Comparison of ENCODE assay signal across 22 cellular contexts in the genomic region with DNA sequence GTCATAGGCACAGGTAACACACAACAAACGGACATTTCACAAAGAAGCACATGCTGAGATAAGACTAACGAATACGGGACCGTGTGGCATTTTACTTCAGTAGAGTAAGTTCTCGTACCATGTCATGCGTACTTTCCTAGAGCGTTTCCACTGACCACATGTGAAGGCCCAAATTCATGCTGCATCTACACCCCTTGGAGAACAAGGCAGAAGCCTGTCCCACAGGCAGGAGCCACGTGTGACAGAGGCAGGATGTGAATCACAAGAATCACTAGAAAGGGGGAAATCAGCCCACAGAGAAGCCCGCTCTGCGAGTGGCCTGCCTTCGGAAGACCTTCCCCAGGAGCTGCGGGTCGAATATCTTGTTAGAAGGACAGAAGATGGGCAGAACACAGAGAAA. TPM values are rescaled to one million over a fixed set of nuclear protein-coding genes. Genes with fewer than 3 reads are reported as not detected.
"Had no signal": no experiment of that assay in that cellular context is flagged by ENCODE, and none has a peak within 500 bp of the region (broad histone marks: within the 10 kb centered on the region; RNA-seq: fewer than 3 reads in every experiment).

No MANE protein-coding gene starts in this region.

- H3K4me1 ChIP-seq: pancreas, tibial artery, uterus had no signal

- ATAC-seq: activated T-cell treated with anti-CD3 and anti-CD28 coated beads, Interleukin-2, amount 50 U/mL, for 4 hours; left lobe of liver; natural killer cell; sciatic nerve; SK-N-SH treated with all-trans-retinoic acid at 6 μM for 48 hours; T-cell had no signal

- H3K4me3 ChIP-seq: cardiac muscle cell, lung, pancreas, tibial artery, uterus had no signal

- DNase-seq: activated CD4-positive, alpha-beta T cell treated with anti-CD3 and anti-CD28 coated beads, Interleukin-2, amount 50 U/mL, for 1 hour; activated naive CD4-positive, alpha-beta T cell treated with anti-CD3 and anti-CD28 coated beads, Interleukin-2, amount 50 U/mL, for 16 hours; activated T-cell treated with anti-CD3 and anti-CD28 coated beads, Interleukin-2, amount 50 U/mL, for 4 hours; effector memory CD4-positive, alpha-beta T cell; hypothalamus; kidney; natural killer cell; pancreas; stimulated activated CD4-positive, alpha-beta T cell treated with anti-CD3 and anti-CD28 coated beads, Interleukin-4, amount 100 ng/mL, for 4 hours; stimulated activated naive CD4-positive, alpha-beta T cell; T-cell; tibial artery; uterus had no signal

- H3K27me3 ChIP-seq: cardiac muscle cell, foreskin keratinocyte, neutrophil, pancreas, tibial artery, uterus had no signal

- FAIRE-seq: kidney, pancreas had no signal

- H3K36me3 ChIP-seq: uterus had no signal

- H3K27ac ChIP-seq: cardiac muscle cell, foreskin keratinocyte, neutrophil, pancreas, tibial artery, uterus had no signal

- H3K9me3 ChIP-seq: neutrophil, pancreas, tibial artery, uterus had no signal

RNA-seq across cellular contexts. Expression of gene MRAP, which starts 52.3 kb away (rescaled TPM):
- total RNA-seq: activated T-cell treated with anti-CD3 and anti-CD28 coated beads, Interleukin-2, amount 50 U/mL, for 4 hours; cardiac muscle cell; chondrocyte; foreskin keratinocyte; kidney; natural killer cell; T-cell; uterus had no signal
- polyA plus RNA-seq: cardiac muscle cell, fibroblast of lung, foreskin keratinocyte had no signal
